In the genomic region with DNA sequence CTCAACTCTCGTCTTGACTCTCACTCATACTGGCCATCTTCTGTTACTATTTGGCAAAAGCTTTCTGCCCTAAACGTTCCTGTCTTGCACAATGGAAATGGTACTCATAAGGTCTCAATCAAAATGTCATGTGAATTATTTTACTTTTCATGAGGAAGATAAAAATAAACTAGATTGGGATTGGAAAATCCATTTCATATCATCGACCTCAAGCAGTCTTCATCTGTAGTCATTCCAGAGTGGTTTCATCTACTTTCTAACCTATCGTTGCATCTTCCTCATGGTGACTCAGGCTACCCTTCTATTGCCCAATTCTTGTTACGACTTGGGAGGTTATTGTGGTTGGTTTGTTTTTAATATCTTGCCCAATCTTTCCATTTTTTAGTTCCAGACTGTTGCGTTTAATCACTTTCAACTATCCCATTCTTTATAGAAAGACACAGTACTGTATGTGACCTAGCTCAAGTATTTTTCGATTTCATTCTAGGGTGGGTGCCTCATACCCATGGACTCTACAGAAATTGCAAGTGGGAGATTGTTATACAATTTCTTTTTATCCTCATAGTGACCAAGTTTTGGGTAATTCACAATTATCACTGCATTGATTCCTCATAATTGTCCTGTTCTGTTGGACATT, we compare ENCODE assay signal across 14 cellular contexts.
DNase-seq lines count a peak whose midpoint lies in the region; ATAC-seq, FAIRE-seq and TF ChIP-seq lines count a peak whose summit lies in the region.
"Had no signal": no experiment of that assay in that cellular context is flagged by ENCODE, and none has a peak within 500 bp of the region (broad histone marks: within the 10 kb centered on the region; RNA-seq: fewer than 3 reads in every experiment).

No MANE protein-coding gene starts in this region.

- no peaks in the 10 kb centered on the region for H3K36me3 Mint-ChIP-seq in activated naive CD8-positive, alpha-beta T cell treated with anti-CD3 and anti-CD28 coated beads, Interleukin-2, amount 50 U/mL, for 24 hours (ENCODE audit: low read depth)
- H3K36me3 Mint-ChIP-seq in activated naive CD8-positive, alpha-beta T cell treated with anti-CD3 and anti-CD28 coated beads for 36 hours = no peaks in the 10 kb centered on the region
- H3K36me3 Mint-ChIP-seq in activated CD4-positive, alpha-beta memory T cell treated with anti-CD3 and anti-CD28 coated beads for 36 hours = no peaks in the 10 kb centered on the region
- H3K36me3 Mint-ChIP-seq in activated T-cell treated with anti-CD3 and anti-CD28 coated beads, Interleukin-2, amount 50 U/mL, for 24 hours (ENCODE audit: low read depth) = no peaks in the 10 kb centered on the region
- H3K36me3 Mint-ChIP-seq: brain, type B pancreatic cell had no signal

- H3K79me2 ChIP-seq in fibroblast of lung (ENCODE audit: control insufficient read depth, insufficient read depth, low read length) = no peaks in the 10 kb centered on the region

- H3K27me3 ChIP-seq in fibroblast of lung (ENCODE audit: control insufficient read depth, insufficient read depth, low read length) (no peaks in the 10 kb centered on the region), skeletal muscle satellite cell (ENCODE audit: control insufficient read depth, insufficient read depth, low read length) (no peaks in the 10 kb centered on the region)

- H3K9me3 ChIP-seq in fibroblast of lung (ENCODE audit: control insufficient read depth, insufficient read depth, low read depth, low read length) (no peaks in the 10 kb centered on the region), skeletal muscle satellite cell (replicated peaks; ENCODE audit: low read length) (no peaks in the 10 kb centered on the region)

- H3K27ac ChIP-seq in fibroblast of lung (ENCODE audit: insufficient read depth, low read length) = no peak overlapping the region

- ATAC-seq in activated naive CD8-positive, alpha-beta T cell treated with anti-CD3 and anti-CD28 coated beads, Interleukin-2, amount 50 U/mL, for 24 hours = peak; percentile 34
- ATAC-seq: GM12878, T-helper 17 cell had no signal

- H3K9ac ChIP-seq in fibroblast of lung (ENCODE audit: insufficient read depth, low read length) = no peak overlapping the region
- peak overlapping the region; percentile 5 for H3K9ac ChIP-seq in skeletal muscle satellite cell (ENCODE audit: low read depth, low read length)

- no peak for TF ChIP-seq CTCF in fibroblast of lung (conservative IDR thresholded peaks at IDR 0.05 in 1 of 2, IDR thresholded peaks at IDR 0.05 in 1 of 2; ENCODE audit: low read depth in 1 of 2, low read length in 2 of 2)

- H2AFZ ChIP-seq in fibroblast of lung (ENCODE audit: low read length) = no peak overlapping the region

- peaks cover 8% of the 10 kb centered on the region for H3K9me3 Mint-ChIP-seq in activated naive CD8-positive, alpha-beta T cell treated with anti-CD3 and anti-CD28 coated beads, Interleukin-2, amount 50 U/mL, for 24 hours
- peaks cover 1% of the 10 kb centered on the region for H3K9me3 Mint-ChIP-seq in activated naive CD8-positive, alpha-beta T cell treated with anti-CD3 and anti-CD28 coated beads for 36 hours
- no peaks in the 10 kb centered on the region for H3K9me3 Mint-ChIP-seq in activated CD4-positive, alpha-beta memory T cell treated with anti-CD3 and anti-CD28 coated beads for 36 hours
- no peaks in the 10 kb centered on the region for H3K9me3 Mint-ChIP-seq in activated T-cell treated with anti-CD3 and anti-CD28 coated beads, Interleukin-2, amount 50 U/mL, for 24 hours

- no peak overlapping the region for H3K4me3 Mint-ChIP-seq in activated naive CD8-positive, alpha-beta T cell treated with anti-CD3 and anti-CD28 coated beads, Interleukin-2, amount 50 U/mL, for 24 hours
- no peak overlapping the region for H3K4me3 Mint-ChIP-seq in activated naive CD8-positive, alpha-beta T cell treated with anti-CD3 and anti-CD28 coated beads for 36 hours
- H3K4me3 Mint-ChIP-seq in activated CD4-positive, alpha-beta memory T cell treated with anti-CD3 and anti-CD28 coated beads for 36 hours = no peak overlapping the region
- H3K4me3 Mint-ChIP-seq in activated T-cell treated with anti-CD3 and anti-CD28 coated beads, Interleukin-2, amount 50 U/mL, for 24 hours = no peak overlapping the region
- H3K4me3 Mint-ChIP-seq: brain, T-helper 17 cell, type B pancreatic cell had no signal

- no peaks in the 10 kb centered on the region for H4K20me1 ChIP-seq in fibroblast of lung (ENCODE audit: control insufficient read depth, extremely low read depth, insufficient read depth, low read length)

- H3K4me1 ChIP-seq in fibroblast of lung (ENCODE audit: control insufficient read depth, extremely low read depth, insufficient read depth, low read length) (peaks cover 12% of the 10 kb centered on the region), skeletal muscle satellite cell (ENCODE audit: control insufficient read depth, insufficient read depth, low read length) (peaks cover 38% of the 10 kb centered on the region)

- H3K27me3 Mint-ChIP-seq in activated naive CD8-positive, alpha-beta T cell treated with anti-CD3 and anti-CD28 coated beads, Interleukin-2, amount 50 U/mL, for 24 hours = peaks cover 5% of the 10 kb centered on the region
- H3K27me3 Mint-ChIP-seq in activated naive CD8-positive, alpha-beta T cell treated with anti-CD3 and anti-CD28 coated beads for 36 hours = peaks cover 3% of the 10 kb centered on the region
- no peaks in the 10 kb centered on the region for H3K27me3 Mint-ChIP-seq in activated CD4-positive, alpha-beta memory T cell treated with anti-CD3 and anti-CD28 coated beads for 36 hours
- no peaks in the 10 kb centered on the region for H3K27me3 Mint-ChIP-seq in activated T-cell treated with anti-CD3 and anti-CD28 coated beads, Interleukin-2, amount 50 U/mL, for 24 hours
- H3K27me3 Mint-ChIP-seq: T-helper 17 cell, type B pancreatic cell had no signal

- H3K4me3 ChIP-seq in fibroblast of lung (replicated peaks in 1 of 4; ENCODE audit: control extremely low read depth in 1 of 4, insufficient read depth in 1 of 4, low read depth in 3 of 4, low read length in 4 of 4) = no peak overlapping the region
- H3K4me3 ChIP-seq in skeletal muscle satellite cell (ENCODE audit: low read length) = no peak overlapping the region
- H3K4me3 ChIP-seq: GM12878 had no signal

- H3K4me2 ChIP-seq in fibroblast of lung (ENCODE audit: extremely low read depth, insufficient read depth, low read length) (peak overlapping the region; percentile 16), skeletal muscle satellite cell (ENCODE audit: low read length) (peak overlapping the region; percentile 40)

- CTCF ChIA-PET in activated CD4-positive, alpha-beta memory T cell treated with anti-CD3 and anti-CD28 coated beads for 36 hours (lab: Charles Lee) = no interaction called here

- POLR2A ChIA-PET in activated CD4-positive, alpha-beta memory T cell treated with anti-CD3 and anti-CD28 coated beads for 36 hours (lab: Charles Lee) = no interaction called here

- H3K27ac Mint-ChIP-seq in activated naive CD8-positive, alpha-beta T cell treated with anti-CD3 and anti-CD28 coated beads, Interleukin-2, amount 50 U/mL, for 24 hours = no peak overlapping the region
- no peak overlapping the region for H3K27ac Mint-ChIP-seq in activated naive CD8-positive, alpha-beta T cell treated with anti-CD3 and anti-CD28 coated beads for 36 hours
- H3K27ac Mint-ChIP-seq in activated CD4-positive, alpha-beta memory T cell treated with anti-CD3 and anti-CD28 coated beads for 36 hours = no peak overlapping the region
- no peak overlapping the region for H3K27ac Mint-ChIP-seq in activated T-cell treated with anti-CD3 and anti-CD28 coated beads, Interleukin-2, amount 50 U/mL, for 24 hours
- H3K27ac Mint-ChIP-seq: brain, T-helper 17 cell, type B pancreatic cell had no signal

- peaks cover 8% of the 10 kb centered on the region for H3K4me1 Mint-ChIP-seq in activated naive CD8-positive, alpha-beta T cell treated with anti-CD3 and anti-CD28 coated beads, Interleukin-2, amount 50 U/mL, for 24 hours
- no peaks in the 10 kb centered on the region for H3K4me1 Mint-ChIP-seq in activated naive CD8-positive, alpha-beta T cell treated with anti-CD3 and anti-CD28 coated beads for 36 hours
- H3K4me1 Mint-ChIP-seq in activated CD4-positive, alpha-beta memory T cell treated with anti-CD3 and anti-CD28 coated beads for 36 hours (ENCODE audit: low read depth) = no peaks in the 10 kb centered on the region
- H3K4me1 Mint-ChIP-seq in activated T-cell treated with anti-CD3 and anti-CD28 coated beads, Interleukin-2, amount 50 U/mL, for 24 hours (ENCODE audit: low read depth) = no peaks in the 10 kb centered on the region
- H3K4me1 Mint-ChIP-seq: brain, T-helper 17 cell had no signal

- DNase-seq in activated naive CD8-positive, alpha-beta T cell treated with anti-CD3 and anti-CD28 coated beads, Interleukin-2, amount 50 U/mL, for 24 hours = no peak
- no peak for DNase-seq in activated naive CD8-positive, alpha-beta T cell treated with anti-CD3 and anti-CD28 coated beads for 36 hours
- DNase-seq in RCC 7860 (ENCODE audit: low spot score) (peak; percentile 28), fibroblast of lung (ENCODE audit: low read depth in 2 of 2) (peak; percentile 89 to 97), NCI-H1092 (lab: John Stamatoyannopoulos, UW) (no peak)
- no peak for DNase-seq in activated CD4-positive, alpha-beta memory T cell treated with anti-CD3 and anti-CD28 coated beads for 36 hours
- no peak for DNase-seq in activated T-cell treated with anti-CD3 and anti-CD28 coated beads, Interleukin-2, amount 50 U/mL, for 24 hours
- DNase-seq: Kasumi-1, T-helper 17 cell had no signal

- FAIRE-seq in RCC 7860 (lab: Jason Lieb, UNC) = peak; percentile 53
- FAIRE-seq: A204.1, GM12878 had no signal

- H3K36me3 ChIP-seq in fibroblast of lung (ENCODE audit: control insufficient read depth, insufficient read depth, low read length) (no peaks in the 10 kb centered on the region), skeletal muscle satellite cell (ENCODE audit: insufficient read depth, low read length) (no peaks in the 10 kb centered on the region)

- intact Hi-C loops in activated CD4-positive, alpha-beta memory T cell treated with anti-CD3 and anti-CD28 coated beads for 36 hours (cut with micrococcal nuclease) = no loop called here

Comparison
In these comparisons a context has a peak if more than half of its experiments do, and no peak if none do; other contexts are left out.
1. DNase-seq: peak in RCC 7860 (single experiment) and fibroblast of lung (2 of 2); none in activated naive CD8-positive, alpha-beta T cell treated with anti-CD3 and anti-CD28 coated beads, Interleukin-2, amount 50 U/mL, for 24 hours (single experiment), activated naive CD8-positive, alpha-beta T cell treated with anti-CD3 and anti-CD28 coated beads for 36 hours (single experiment), activated CD4-positive, alpha-beta memory T cell treated with anti-CD3 and anti-CD28 coated beads for 36 hours (single experiment), activated T-cell treated with anti-CD3 and anti-CD28 coated beads, Interleukin-2, amount 50 U/mL, for 24 hours (single experiment) and NCI-H1092 (single experiment).